In genomic region chr3:12992629-12993021, GRCh38 we compare ENCODE assay signal across 1 cellular context.
TF ChIP-seq lines count a peak whose summit lies in the region.

No MANE protein-coding gene starts in this region.

TF ChIP-seq in K562, 482 proteins besides CTCF, POLR2A, EP300 and RAD21 (continued from another document and continues in another):
- TF ChIP-seq, protein P1, sequence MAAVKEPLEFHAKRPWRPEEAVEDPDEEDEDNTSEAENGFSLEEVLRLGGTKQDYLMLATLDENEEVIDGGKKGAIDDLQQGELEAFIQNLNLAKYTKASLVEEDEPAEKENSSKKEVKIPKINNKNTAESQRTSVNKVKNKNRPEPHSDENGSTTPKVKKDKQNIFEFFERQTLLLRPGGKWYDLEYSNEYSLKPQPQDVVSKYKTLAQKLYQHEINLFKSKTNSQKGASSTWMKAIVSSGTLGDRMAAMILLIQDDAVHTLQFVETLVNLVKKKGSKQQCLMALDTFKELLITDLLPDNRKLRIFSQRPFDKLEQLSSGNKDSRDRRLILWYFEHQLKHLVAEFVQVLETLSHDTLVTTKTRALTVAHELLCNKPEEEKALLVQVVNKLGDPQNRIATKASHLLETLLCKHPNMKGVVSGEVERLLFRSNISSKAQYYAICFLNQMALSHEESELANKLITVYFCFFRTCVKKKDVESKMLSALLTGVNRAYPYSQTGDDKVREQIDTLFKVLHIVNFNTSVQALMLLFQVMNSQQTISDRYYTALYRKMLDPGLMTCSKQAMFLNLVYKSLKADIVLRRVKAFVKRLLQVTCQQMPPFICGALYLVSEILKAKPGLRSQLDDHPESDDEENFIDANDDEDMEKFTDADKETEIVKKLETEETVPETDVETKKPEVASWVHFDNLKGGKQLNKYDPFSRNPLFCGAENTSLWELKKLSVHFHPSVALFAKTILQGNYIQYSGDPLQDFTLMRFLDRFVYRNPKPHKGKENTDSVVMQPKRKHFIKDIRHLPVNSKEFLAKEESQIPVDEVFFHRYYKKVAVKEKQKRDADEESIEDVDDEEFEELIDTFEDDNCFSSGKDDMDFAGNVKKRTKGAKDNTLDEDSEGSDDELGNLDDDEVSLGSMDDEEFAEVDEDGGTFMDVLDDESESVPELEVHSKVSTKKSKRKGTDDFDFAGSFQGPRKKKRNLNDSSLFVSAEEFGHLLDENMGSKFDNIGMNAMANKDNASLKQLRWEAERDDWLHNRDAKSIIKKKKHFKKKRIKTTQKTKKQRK (IDR thresholded peaks at IDR 0.05; ENCODE audit: borderline replicate concordance, low read depth, low read length) = no peak
- TF ChIP-seq ZNF184 (CRISPR knock-in tag; IDR thresholded peaks at IDR 0.05) = no peak
- 0 out of 2 replicates have a peak, but pooled peaks have one; percentile 17 for TF ChIP-seq MTA3 (IDR thresholded peaks at IDR 0.05; ENCODE audit: borderline replicate concordance)
- TF ChIP-seq FOXP1 (CRISPR knock-in tag; IDR thresholded peaks at IDR 0.05) = peak; percentile 61; the same call in 1 of the 2 replicates
- no peak for TF ChIP-seq NCOA6 (IDR thresholded peaks at IDR 0.05)
- TF ChIP-seq ZNF699 (CRISPR knock-in tag; IDR thresholded peaks at IDR 0.05; ENCODE audit: insufficient replicate concordance) = no peak
- no peak for TF ChIP-seq MCM7 (IDR thresholded peaks at IDR 0.05)
- no peak for TF ChIP-seq BCL6 (CRISPR knock-in tag; IDR thresholded peaks at IDR 0.05)
- TF ChIP-seq ZNF232 (CRISPR knock-in tag; IDR thresholded peaks at IDR 0.05) = 0 out of 2 replicates have a peak, but pooled peaks have one; percentile 48
- TF ChIP-seq ZNF318 (IDR thresholded peaks at IDR 0.05; ENCODE audit: borderline replicate concordance in 1 of 2, low read depth in 1 of 2) = no peak
- no peak for TF ChIP-seq TCF3 (CRISPR knock-in tag; IDR thresholded peaks at IDR 0.05)
- TF ChIP-seq, protein P2, sequence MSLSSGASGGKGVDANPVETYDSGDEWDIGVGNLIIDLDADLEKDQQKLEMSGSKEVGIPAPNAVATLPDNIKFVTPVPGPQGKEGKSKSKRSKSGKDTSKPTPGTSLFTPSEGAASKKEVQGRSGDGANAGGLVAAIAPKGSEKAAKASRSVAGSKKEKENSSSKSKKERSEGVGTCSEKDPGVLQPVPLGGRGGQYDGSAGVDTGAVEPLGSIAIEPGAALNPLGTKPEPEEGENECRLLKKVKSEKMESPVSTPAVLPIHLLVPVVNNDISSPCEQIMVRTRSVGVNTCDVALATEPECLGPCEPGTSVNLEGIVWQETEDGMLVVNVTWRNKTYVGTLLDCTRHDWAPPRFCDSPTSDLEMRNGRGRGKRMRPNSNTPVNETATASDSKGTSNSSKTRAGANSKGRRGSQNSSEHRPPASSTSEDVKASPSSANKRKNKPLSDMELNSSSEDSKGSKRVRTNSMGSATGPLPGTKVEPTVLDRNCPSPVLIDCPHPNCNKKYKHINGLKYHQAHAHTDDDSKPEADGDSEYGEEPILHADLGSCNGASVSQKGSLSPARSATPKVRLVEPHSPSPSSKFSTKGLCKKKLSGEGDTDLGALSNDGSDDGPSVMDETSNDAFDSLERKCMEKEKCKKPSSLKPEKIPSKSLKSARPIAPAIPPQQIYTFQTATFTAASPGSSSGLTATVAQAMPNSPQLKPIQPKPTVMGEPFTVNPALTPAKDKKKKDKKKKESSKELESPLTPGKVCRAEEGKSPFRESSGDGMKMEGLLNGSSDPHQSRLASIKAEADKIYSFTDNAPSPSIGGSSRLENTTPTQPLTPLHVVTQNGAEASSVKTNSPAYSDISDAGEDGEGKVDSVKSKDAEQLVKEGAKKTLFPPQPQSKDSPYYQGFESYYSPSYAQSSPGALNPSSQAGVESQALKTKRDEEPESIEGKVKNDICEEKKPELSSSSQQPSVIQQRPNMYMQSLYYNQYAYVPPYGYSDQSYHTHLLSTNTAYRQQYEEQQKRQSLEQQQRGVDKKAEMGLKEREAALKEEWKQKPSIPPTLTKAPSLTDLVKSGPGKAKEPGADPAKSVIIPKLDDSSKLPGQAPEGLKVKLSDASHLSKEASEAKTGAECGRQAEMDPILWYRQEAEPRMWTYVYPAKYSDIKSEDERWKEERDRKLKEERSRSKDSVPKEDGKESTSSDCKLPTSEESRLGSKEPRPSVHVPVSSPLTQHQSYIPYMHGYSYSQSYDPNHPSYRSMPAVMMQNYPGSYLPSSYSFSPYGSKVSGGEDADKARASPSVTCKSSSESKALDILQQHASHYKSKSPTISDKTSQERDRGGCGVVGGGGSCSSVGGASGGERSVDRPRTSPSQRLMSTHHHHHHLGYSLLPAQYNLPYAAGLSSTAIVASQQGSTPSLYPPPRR (CRISPR knock-in tag; IDR thresholded peaks at IDR 0.05; ENCODE audit: borderline replicate concordance) = no peak
- TF ChIP-seq CEBPB (tag; IDR thresholded peaks at IDR 0.05) = no peak
- no peak for TF ChIP-seq PTRF (tag; IDR thresholded peaks at IDR 0.05)
- no peak for TF ChIP-seq CBFB (CRISPR knock-in tag; IDR thresholded peaks at IDR 0.05)
- TF ChIP-seq GATA2 (CRISPR knock-in tag; IDR thresholded peaks at IDR 0.05) = no peak
- TF ChIP-seq FOXK1 (CRISPR knock-in tag; IDR thresholded peaks at IDR 0.05; ENCODE audit: borderline replicate concordance) = peak; percentile 41; the same call in 1 of the 2 replicates
- no peak for TF ChIP-seq TAF15 (IDR thresholded peaks at IDR 0.05; ENCODE audit: low read depth, low read length)
- TF ChIP-seq BRF2 (IDR thresholded peaks at IDR 0.05; ENCODE audit: borderline replicate concordance, insufficient read depth, insufficient read length) = no peak
- TF ChIP-seq PRMT5 (CRISPR knock-in tag; IDR thresholded peaks at IDR 0.05) = no peak
- no peak for TF ChIP-seq TCFL5 (CRISPR knock-in tag; conservative IDR thresholded peaks at IDR 0.05)
- 0 out of 2 replicates have a peak, but pooled peaks have one; percentile 11 for TF ChIP-seq CEBPG (CRISPR knock-in tag; IDR thresholded peaks at IDR 0.05)
- no peak for TF ChIP-seq CEBPG (tag; conservative IDR thresholded peaks at IDR 0.05 in 1 of 2, IDR thresholded peaks at IDR 0.05 in 1 of 2)
- TF ChIP-seq KAT2B (IDR thresholded peaks at IDR 0.05; ENCODE audit: low read depth, low read length) = no peak
- TF ChIP-seq RUNX1 (IDR thresholded peaks at IDR 0.05; ENCODE audit: low read depth) = no peak
- no peak for TF ChIP-seq PHF20 (IDR thresholded peaks at IDR 0.05; ENCODE audit: partially characterized antibody)
- TF ChIP-seq ZNF778 (CRISPR knock-in tag; IDR thresholded peaks at IDR 0.05) = no peak
- peak; percentile 18 for TF ChIP-seq MEIS2 (IDR thresholded peaks at IDR 0.05; ENCODE audit: partially characterized antibody)
- TF ChIP-seq HDAC1 (IDR thresholded peaks at IDR 0.05) = no peak
- TF ChIP-seq FOXJ2 (tag; IDR thresholded peaks at IDR 0.05) = no peak
- TF ChIP-seq CBX1 (IDR thresholded peaks at IDR 0.05; ENCODE audit: low read depth) = no peak
- no peak for TF ChIP-seq ZC3H8 (IDR thresholded peaks at IDR 0.05)
- TF ChIP-seq ZNF75A (CRISPR knock-in tag; IDR thresholded peaks at IDR 0.05) = no peak
- TF ChIP-seq CCAR2 (IDR thresholded peaks at IDR 0.05; ENCODE audit: low read depth, low read length) = no peak
- TF ChIP-seq MAFG (tag; conservative IDR thresholded peaks at IDR 0.05) = no peak
- no peak for TF ChIP-seq ZNF253 (CRISPR knock-in tag; conservative IDR thresholded peaks at IDR 0.05)
- TF ChIP-seq NEUROD1 (IDR thresholded peaks at IDR 0.05; ENCODE audit: borderline replicate concordance, low read depth, low read length, partially characterized antibody) = no peak
- TF ChIP-seq, protein P3, sequence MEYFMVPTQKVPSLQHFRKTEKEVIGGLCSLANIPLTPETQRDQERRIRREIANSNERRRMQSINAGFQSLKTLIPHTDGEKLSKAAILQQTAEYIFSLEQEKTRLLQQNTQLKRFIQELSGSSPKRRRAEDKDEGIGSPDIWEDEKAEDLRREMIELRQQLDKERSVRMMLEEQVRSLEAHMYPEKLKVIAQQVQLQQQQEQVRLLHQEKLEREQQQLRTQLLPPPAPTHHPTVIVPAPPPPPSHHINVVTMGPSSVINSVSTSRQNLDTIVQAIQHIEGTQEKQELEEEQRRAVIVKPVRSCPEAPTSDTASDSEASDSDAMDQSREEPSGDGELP (CRISPR knock-in tag; IDR thresholded peaks at IDR 0.05; ENCODE audit: borderline replicate concordance) = peak; percentile 63; the same call in 1 of the 2 replicates
- TF ChIP-seq, protein P4, sequence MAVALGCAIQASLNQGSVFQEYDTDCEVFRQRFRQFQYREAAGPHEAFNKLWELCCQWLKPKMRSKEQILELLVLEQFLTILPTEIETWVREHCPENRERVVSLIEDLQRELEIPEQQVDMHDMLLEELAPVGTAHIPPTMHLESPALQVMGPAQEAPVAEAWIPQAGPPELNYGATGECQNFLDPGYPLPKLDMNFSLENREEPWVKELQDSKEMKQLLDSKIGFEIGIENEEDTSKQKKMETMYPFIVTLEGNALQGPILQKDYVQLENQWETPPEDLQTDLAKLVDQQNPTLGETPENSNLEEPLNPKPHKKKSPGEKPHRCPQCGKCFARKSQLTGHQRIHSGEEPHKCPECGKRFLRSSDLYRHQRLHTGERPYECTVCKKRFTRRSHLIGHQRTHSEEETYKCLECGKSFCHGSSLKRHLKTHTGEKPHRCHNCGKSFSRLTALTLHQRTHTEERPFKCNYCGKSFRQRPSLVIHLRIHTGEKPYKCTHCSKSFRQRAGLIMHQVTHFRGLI (CRISPR knock-in tag; IDR thresholded peaks at IDR 0.05) = no peak
- TF ChIP-seq ZNF707 (CRISPR knock-in tag; conservative IDR thresholded peaks at IDR 0.05) = no peak
- TF ChIP-seq ZC3H11A (IDR thresholded peaks at IDR 0.05; ENCODE audit: low read depth, low read length) = no peak
- no peak for TF ChIP-seq NFIC (IDR thresholded peaks at IDR 0.05)
- TF ChIP-seq ZNF57 (CRISPR knock-in tag; IDR thresholded peaks at IDR 0.05) = no peak
- TF ChIP-seq BCOR (IDR thresholded peaks at IDR 0.05) = no peak
- peak; percentile 47 for TF ChIP-seq DACH1 (IDR thresholded peaks at IDR 0.05; ENCODE audit: partially characterized antibody)
- TF ChIP-seq ZNF165 (CRISPR knock-in tag; IDR thresholded peaks at IDR 0.05; ENCODE audit: borderline replicate concordance) = no peak
